21 cellular contexts compared by ENCODE assay signal in the genomic region with DNA sequence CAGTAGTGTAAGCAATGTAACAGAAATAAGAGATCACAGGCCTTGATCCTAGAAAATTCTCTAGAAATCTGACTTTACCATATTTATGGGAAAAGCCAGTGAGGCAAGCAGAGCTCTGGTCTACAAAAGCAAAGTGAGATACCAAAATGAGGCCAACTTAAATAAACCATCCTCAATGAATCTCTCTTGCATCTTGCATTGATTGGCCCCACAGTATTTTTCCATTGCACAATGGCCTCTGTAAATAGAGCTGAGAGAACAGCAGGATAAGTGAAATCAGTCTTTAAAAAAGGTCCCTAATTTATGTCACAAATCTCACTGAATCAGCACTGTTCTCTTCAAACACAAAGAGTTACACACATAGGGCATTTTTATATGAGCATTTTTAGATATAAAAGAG. TPM values are rescaled to one million over a fixed set of nuclear protein-coding genes. Genes with fewer than 3 reads are reported as not detected.
"Had no signal": no experiment of that assay in that cellular context is flagged by ENCODE, and none has a peak within 500 bp of the region (broad histone marks: within the 10 kb centered on the region; RNA-seq: fewer than 3 reads in every experiment).

No MANE protein-coding gene starts in this region.

- H3K4me1 ChIP-seq: left ventricle myocardium inferior, prostate gland had no signal

- DNase-seq: activated B cell treated with CpG ODN at 0.5 μM for 24 hours; activated CD4-positive, alpha-beta T cell treated with anti-CD3 and anti-CD28 coated beads for 48 hours; activated CD8-positive, alpha-beta memory T cell treated with anti-CD3 and anti-CD28 coated beads, Interleukin-2, amount 50 U/mL, for 4 hours; activated CD8-positive, alpha-beta T cell treated with anti-CD3 and anti-CD28 coated beads, Interleukin-2, amount 10 ng/mL, durations not matched to agents 7 days and 5 days; activated gamma-delta T cell treated with Interleukin-2 at 50 U/mL for 16 hours; activated T-cell treated with anti-CD3 and anti-CD28 coated beads, Interleukin-2, amount 50 U/mL, for 48 hours; central memory CD4-positive, alpha-beta T cell; esophagus squamous epithelium; left ventricle myocardium inferior; mesendoderm; natural killer cell; occipital lobe; right cardiac atrium; stimulated activated CD4-positive, alpha-beta T cell treated with anti-CD3 and anti-CD28 coated beads, Interleukin-4, amount 100 ng/mL, for 4 hours; SW 1271 had no signal

- FAIRE-seq: endothelial cell of umbilical vein, keratinocyte, TTC549 had no signal

- H3K36me3 ChIP-seq: left ventricle myocardium inferior, prostate gland had no signal

- H3K4me2 ChIP-seq: smooth muscle cell had no signal

- H3K27me3 ChIP-seq: esophagus squamous epithelium had no signal

- H3K27ac ChIP-seq: coronary artery, esophagus squamous epithelium, left ventricle myocardium inferior, prostate gland had no signal

- H3K4me3 ChIP-seq: coronary artery, esophagus squamous epithelium, left ventricle myocardium inferior, prostate gland, smooth muscle cell had no signal

- H3K9me3 ChIP-seq: esophagus squamous epithelium, left ventricle myocardium inferior, prostate gland had no signal

RNA-seq across cellular contexts. Expression of a gene that starts 8.9 kb away (rescaled TPM):
- total RNA-seq: left ventricle myocardium inferior had no signal
